Comparison of ENCODE assay signal across 23 cellular contexts in genomic region chr2:217481577-217481976, GRCh38.
"Had no signal": no experiment of that assay in that cellular context is flagged by ENCODE, and none has a peak within 500 bp of the region (broad histone marks: within the 10 kb centered on the region; RNA-seq: fewer than 3 reads in every experiment).

No MANE protein-coding gene starts in this region.

- H3K4me1 Mint-ChIP-seq: activated naive CD8-positive, alpha-beta T cell treated with anti-CD3 and anti-CD28 coated beads, Interleukin-2, amount 50 U/mL, for 24 hours had no signal

- H3K27ac Mint-ChIP-seq: activated CD8-positive, alpha-beta T cell treated with anti-CD3 and anti-CD28 coated beads, Interleukin-2, amount 10 ng/mL, durations not matched to agents 7 days and 5 days; activated naive CD4-positive, alpha-beta T cell treated with anti-CD3 and anti-CD28 coated beads, Interleukin-2, amount 50 U/mL, for 72 hours; activated naive CD8-positive, alpha-beta T cell treated with anti-CD3 and anti-CD28 coated beads, Interleukin-2, amount 50 U/mL, for 24 hours; activated T-helper 1 cell treated with anti-CD3 and anti-CD28 coated beads, Interleukin-12 subunit alpha, Interleukin-12 subunit beta, Interleukin-2, Interleukin-4 antibody, amounts not matched to agents 30 ng/mL and 10 ng/mL and 1 ng/mL, durations not matched to agents 14 hours and 24 hours and 36 hours; T-helper 1 cell treated with Interleukin-12 subunit alpha and Interleukin-12 subunit beta and Interleukin-4 antibody, amounts not matched to agents 30 μg/mL and 1 μg/mL, for 36 hours; WTC11 had no signal

- ATAC-seq: activated CD8-positive, alpha-beta T cell treated with anti-CD3 and anti-CD28 coated beads, Interleukin-2, amount 10 ng/mL, durations not matched to agents 7 days and 5 days; activated naive CD4-positive, alpha-beta T cell treated with anti-CD3 and anti-CD28 coated beads, Interleukin-2, amount 50 U/mL, for 72 hours; activated naive CD8-positive, alpha-beta T cell treated with anti-CD3 and anti-CD28 coated beads, Interleukin-2, amount 50 U/mL, for 24 hours; WTC11 had no signal

- H3K27ac ChIP-seq: KMS-11 had no signal

- H3K9me3 Mint-ChIP-seq: activated naive CD4-positive, alpha-beta T cell treated with anti-CD3 and anti-CD28 coated beads, Interleukin-2, amount 50 U/mL, for 72 hours; activated naive CD8-positive, alpha-beta T cell treated with anti-CD3 and anti-CD28 coated beads, Interleukin-2, amount 50 U/mL, for 24 hours; activated T-helper 1 cell treated with anti-CD3 and anti-CD28 coated beads, Interleukin-12 subunit alpha, Interleukin-12 subunit beta, Interleukin-2, Interleukin-4 antibody, amounts not matched to agents 30 ng/mL and 10 ng/mL and 1 ng/mL, durations not matched to agents 14 hours and 24 hours and 36 hours; T-helper 1 cell treated with Interleukin-12 subunit alpha and Interleukin-12 subunit beta and Interleukin-4 antibody, amounts not matched to agents 30 μg/mL and 1 μg/mL, for 36 hours; WTC11 had no signal

- H3K36me3 Mint-ChIP-seq: activated naive CD4-positive, alpha-beta T cell treated with anti-CD3 and anti-CD28 coated beads, Interleukin-2, amount 50 U/mL, for 72 hours; brain; WTC11 had no signal

- DNase-seq: activated CD4-positive, alpha-beta T cell treated with anti-CD3 and anti-CD28 coated beads for 48 hours; activated CD4-positive, alpha-beta T cell treated with anti-CD3 and anti-CD28 coated beads, Interleukin-2, amount 50 U/mL, for 4 hours; activated CD4-positive, CD25-positive, alpha-beta regulatory T cell treated with anti-CD3 and anti-CD28 coated beads, Interleukin-2, amount 50 U/mL, for 72 hours; activated CD8-positive, alpha-beta memory T cell treated with anti-CD3 and anti-CD28 coated beads, Interleukin-2, amount 50 U/mL, for 48 hours; activated CD8-positive, alpha-beta T cell treated with anti-CD3 and anti-CD28 coated beads, Interleukin-2, amount 10 ng/mL, durations not matched to agents 7 days and 5 days; activated effector memory CD4-positive, alpha-beta T cell treated with Interleukin-2 at 50 U/mL for 16 hours; activated naive CD4-positive, alpha-beta T cell; activated naive CD8-positive, alpha-beta T cell treated with anti-CD3 and anti-CD28 coated beads, Interleukin-2, amount 50 U/mL, for 24 hours; activated T-cell treated with anti-CD3 and anti-CD28 coated beads, Interleukin-2, amount 50 U/mL, for 1 hour; amygdala; NCI-H1092; NCI-H1417; NCI-H2029; NCI-H345; NCI-H510A; NCI-H526 treated with DMSO at 0.1 percent for 48 hours; NCI-H82 had no signal

- H3K4me3 Mint-ChIP-seq: activated CD8-positive, alpha-beta T cell treated with anti-CD3 and anti-CD28 coated beads, Interleukin-2, amount 10 ng/mL, durations not matched to agents 7 days and 5 days; activated naive CD8-positive, alpha-beta T cell treated with anti-CD3 and anti-CD28 coated beads, Interleukin-2, amount 50 U/mL, for 24 hours; activated T-helper 1 cell treated with anti-CD3 and anti-CD28 coated beads, Interleukin-12 subunit alpha, Interleukin-12 subunit beta, Interleukin-2, Interleukin-4 antibody, amounts not matched to agents 30 ng/mL and 10 ng/mL and 1 ng/mL, durations not matched to agents 14 hours and 24 hours and 36 hours; brain; T-helper 1 cell treated with Interleukin-12 subunit alpha and Interleukin-12 subunit beta and Interleukin-4 antibody, amounts not matched to agents 30 μg/mL and 1 μg/mL, for 36 hours; WTC11 had no signal
